Comparison of ENCODE assay signal across 13 cellular contexts in the genomic region with DNA sequence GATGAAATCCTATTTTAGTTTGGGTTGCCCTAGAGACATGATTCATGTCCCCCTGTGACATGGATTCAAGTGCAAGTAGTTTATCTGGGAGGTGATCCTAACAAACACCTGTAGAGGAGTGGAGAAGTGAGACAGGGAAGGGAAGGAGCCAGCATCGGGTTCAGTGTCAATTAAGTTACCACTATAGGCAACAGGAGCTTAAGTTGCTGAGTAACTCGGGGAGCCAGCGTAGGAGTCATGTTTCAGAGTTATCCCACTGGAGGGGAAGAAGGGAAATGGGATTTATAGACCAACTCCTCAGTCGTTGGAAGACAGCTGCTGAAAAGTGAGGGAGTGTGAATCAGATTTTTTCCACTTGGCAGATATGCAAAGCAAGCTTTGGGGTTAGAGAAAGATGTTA. TPM values are rescaled to one million over a fixed set of nuclear protein-coding genes. Genes with fewer than 3 reads are reported as not detected.
A peak's percentile ranks its signal among the peaks of the same experiment; 100 is the strongest.
DNase-seq lines count a peak whose midpoint lies in the region; TF ChIP-seq lines count a peak whose summit lies in the region.
"Had no signal": no experiment of that assay in that cellular context is flagged by ENCODE, and none has a peak within 500 bp of the region (broad histone marks: within the 10 kb centered on the region; RNA-seq: fewer than 3 reads in every experiment).

No MANE protein-coding gene starts in this region.

- H3K4me3 Mint-ChIP-seq in activated CD4-positive, alpha-beta T cell treated with anti-CD3 and anti-CD28 coated beads, Interleukin-2, amount 10 ng/mL, durations not matched to agents 24 days and 14 days = no peak overlapping the region
- H3K4me3 Mint-ChIP-seq in progenitor cell of endocrine pancreas (ENCODE audit: low read depth) = no peak overlapping the region

- peaks cover 10% of the 10 kb centered on the region for H3K36me3 ChIP-seq in NT2/D1 (ENCODE audit: insufficient read depth, insufficient read length, low read length)

- peaks cover 82% of the 10 kb centered on the region for H3K36me3 Mint-ChIP-seq in activated CD4-positive, alpha-beta T cell treated with anti-CD3 and anti-CD28 coated beads, Interleukin-2, amount 10 ng/mL, durations not matched to agents 24 days and 14 days (ENCODE audit: low read depth)
- peaks cover 40% of the 10 kb centered on the region for H3K36me3 Mint-ChIP-seq in progenitor cell of endocrine pancreas (ENCODE audit: insufficient read depth)

- H3K9me3 ChIP-seq in NT2/D1 (ENCODE audit: insufficient read depth, low read length) = no peaks in the 10 kb centered on the region

- H3K4me1 ChIP-seq in NT2/D1 (ENCODE audit: insufficient read depth, insufficient read length) = peaks cover 2% of the 10 kb centered on the region

- H3K27me3 ChIP-seq in NT2/D1 (ENCODE audit: insufficient read depth, insufficient read length) = no peaks in the 10 kb centered on the region

- intact Hi-C loops in activated CD4-positive, alpha-beta T cell treated with anti-CD3 and anti-CD28 coated beads, Interleukin-2, amount 10 ng/mL, durations not matched to agents 24 days and 14 days (cut with micrococcal nuclease) = no loop called here

- no peak overlapping the region for H3K9ac ChIP-seq in NT2/D1 (ENCODE audit: insufficient read length, low read depth)

- no peak for TF ChIP-seq CTCF in fibroblast of pulmonary artery (IDR thresholded peaks at IDR 0.05; ENCODE audit: low read length, missing control alignments)
- TF ChIP-seq CTCF in progenitor cell of endocrine pancreas (IDR thresholded peaks at IDR 0.05; ENCODE audit: unreplicated experiment) = no peak

- H3K4me3 ChIP-seq in NT2/D1 (ENCODE audit: insufficient read length, low read depth) (no peak overlapping the region), fibroblast of pulmonary artery (replicated peaks; ENCODE audit: low read depth, low read length) (no peak overlapping the region)

- no peaks in the 10 kb centered on the region for H3K27me3 Mint-ChIP-seq in activated CD4-positive, alpha-beta T cell treated with anti-CD3 and anti-CD28 coated beads, Interleukin-2, amount 10 ng/mL, durations not matched to agents 24 days and 14 days
- H3K27me3 Mint-ChIP-seq in progenitor cell of endocrine pancreas = no peaks in the 10 kb centered on the region

- peaks cover 52% of the 10 kb centered on the region for H3K4me1 Mint-ChIP-seq in activated CD4-positive, alpha-beta T cell treated with anti-CD3 and anti-CD28 coated beads, Interleukin-2, amount 10 ng/mL, durations not matched to agents 24 days and 14 days
- peaks cover 18% of the 10 kb centered on the region for H3K4me1 Mint-ChIP-seq in progenitor cell of endocrine pancreas (ENCODE audit: low read depth)

- H3K9me3 Mint-ChIP-seq in activated CD4-positive, alpha-beta T cell treated with anti-CD3 and anti-CD28 coated beads, Interleukin-2, amount 10 ng/mL, durations not matched to agents 24 days and 14 days = peaks cover 49% of the 10 kb centered on the region
- H3K9me3 Mint-ChIP-seq in progenitor cell of endocrine pancreas (ENCODE audit: low read depth) = peaks cover 25% of the 10 kb centered on the region

- DNase-seq in activated CD4-positive, alpha-beta T cell treated with anti-CD3 and anti-CD28 coated beads, Interleukin-2, amount 10 ng/mL, durations not matched to agents 24 days and 14 days = no peak
- DNase-seq in activated CD4-positive, alpha-beta T cell treated with anti-CD3 and anti-CD28 coated beads, Interleukin-2, amount 50 U/mL, for 1 hour = no peak
- DNase-seq in NT2/D1 (ENCODE audit: low read depth, low spot score) = peak; percentile 9
- DNase-seq in fibroblast of pulmonary artery (ENCODE audit: low read depth) = peak; percentile 34
- DNase-seq in progenitor cell of endocrine pancreas (ENCODE audit: low spot score, unreplicated experiment) = no peak
- DNase-seq in SW480 (ENCODE audit: low spot score) = no peak
- DNase-seq in stimulated activated CD4-positive, alpha-beta T cell treated with anti-CD3 and anti-CD28 coated beads, Interleukin-1b, Interleukin-23, amount 100 ng/mL, for 48 hours = no peak
- DNase-seq in epidermal melanocyte (ENCODE audit: insufficient read length, low spot score) = no peak
- DNase-seq: central memory CD4-positive, alpha-beta T cell; hypothalamus; NCI-H1105; retina; RPMI8226 had no signal

- H3K27ac Mint-ChIP-seq in activated CD4-positive, alpha-beta T cell treated with anti-CD3 and anti-CD28 coated beads, Interleukin-2, amount 10 ng/mL, durations not matched to agents 24 days and 14 days = peak overlapping the region; percentile 21
- peak overlapping the region; percentile 50 for H3K27ac Mint-ChIP-seq in progenitor cell of endocrine pancreas

RNA-seq across cellular contexts. Expression of a gene that starts 54.9 kb away (rescaled TPM):
- 40.8 and 41.0 TPM in 2 replicates for total RNA-seq in activated CD4-positive, alpha-beta T cell treated with anti-CD3 and anti-CD28 coated beads, Interleukin-2, amount 10 ng/mL, durations not matched to agents 24 days and 14 days
- total RNA-seq in progenitor cell of endocrine pancreas = 28.2 and 30.7 TPM in 2 replicates

RNA-seq across cellular contexts. Expression of a gene that starts 56.1 kb away (rescaled TPM):
- total RNA-seq in activated CD4-positive, alpha-beta T cell treated with anti-CD3 and anti-CD28 coated beads, Interleukin-2, amount 10 ng/mL, durations not matched to agents 24 days and 14 days = 2.7 and 2.9 TPM in 2 replicates
- 46.3 and 50.4 TPM in 2 replicates for total RNA-seq in progenitor cell of endocrine pancreas

Comparison
In these comparisons a context has a peak if more than half of its experiments do, and no peak if none do; other contexts are left out.
1. DNase-seq: peak in NT2/D1 (single experiment) and fibroblast of pulmonary artery (single experiment); none in activated CD4-positive, alpha-beta T cell treated with anti-CD3 and anti-CD28 coated beads, Interleukin-2, amount 10 ng/mL, durations not matched to agents 24 days and 14 days (single experiment), activated CD4-positive, alpha-beta T cell treated with anti-CD3 and anti-CD28 coated beads, Interleukin-2, amount 50 U/mL, for 1 hour (single experiment), progenitor cell of endocrine pancreas (single experiment), SW480 (single experiment), stimulated activated CD4-positive, alpha-beta T cell treated with anti-CD3 and anti-CD28 coated beads, Interleukin-1b, Interleukin-23, amount 100 ng/mL, for 48 hours (single experiment) and epidermal melanocyte (single experiment).
2. RNA of a gene that starts 56.1 kb away (total RNA-seq): 46.3 to 50.4 TPM in progenitor cell of endocrine pancreas; 2.7 to 2.9 TPM in activated CD4-positive, alpha-beta T cell treated with anti-CD3 and anti-CD28 coated beads, Interleukin-2, amount 10 ng/mL, durations not matched to agents 24 days and 14 days; every median in the first group is over 10 times any median in the second.